25 cellular contexts compared by ENCODE assay signal in the genomic region with DNA sequence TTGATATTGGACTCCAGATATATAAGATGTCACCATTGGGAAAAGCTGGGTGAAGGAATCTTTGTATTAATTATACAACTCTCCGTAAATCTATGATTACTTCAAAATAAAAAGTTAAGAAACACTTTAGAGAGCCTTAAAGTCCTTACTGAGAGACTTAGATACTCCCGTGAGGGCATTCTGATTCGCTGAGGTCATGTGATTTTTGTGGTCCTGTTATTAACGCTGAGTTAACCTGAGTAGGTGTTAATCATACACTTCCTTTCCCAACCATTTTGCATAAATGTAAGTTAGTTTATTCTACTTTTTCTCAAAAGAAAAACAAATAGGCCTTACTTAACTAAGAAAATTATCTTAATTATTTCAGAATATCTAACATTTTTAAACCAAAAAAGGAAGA.
DNase-seq lines count a peak whose midpoint lies in the region; ATAC-seq and TF ChIP-seq lines count a peak whose summit lies in the region.
"Had no signal": no experiment of that assay in that cellular context is flagged by ENCODE, and none has a peak within 500 bp of the region (broad histone marks: within the 10 kb centered on the region; RNA-seq: fewer than 3 reads in every experiment).

No MANE protein-coding gene starts in this region.

- no peak for DNase-seq in activated CD4-positive, CD25-positive, alpha-beta regulatory T cell treated with anti-CD3 and anti-CD28 coated beads, Interleukin-2, amount 50 U/mL, for 72 hours
- peak; percentile 57 for DNase-seq in glomerular visceral epithelial cell (ENCODE audit: extremely low spot score)
- DNase-seq in breast epithelium (ENCODE audit: low spot score in 2 of 2) = no peak
- no peak for DNase-seq in colonic mucosa
- DNase-seq: BE2C, Calu3, DMS79 treated with DMSO at 0.1 percent for 48 hours, IMR-90, KG1, NCI-H1048, NCI-H1436, NCI-H187, NCI-H2081 treated with DMSO at 0.1 percent for 48 hours, NCI-H2171, NCI-H226, NCI-H510A, NCI-H69, OCI-M1, Peyer's patch, SHP77 treated with DMSO at 0.1 percent for 48 hours had no signal

- peak; percentile 92 for ATAC-seq in activated CD4-positive, CD25-positive, alpha-beta regulatory T cell treated with anti-CD3 and anti-CD28 coated beads, Interleukin-2, amount 50 U/mL, for 24 hours
- ATAC-seq in HG02870 (IDR thresholded peaks at IDR 0.05; ENCODE audit: unreplicated experiment) = no peak
- no peak for ATAC-seq in GM21423 (IDR thresholded peaks at IDR 0.05; ENCODE audit: unreplicated experiment)

- H3K9ac ChIP-seq in OCI-LY3 (ENCODE audit: low read length) (no peak overlapping the region), colonic mucosa (ENCODE audit: low read depth in 2 of 2, low read length in 2 of 2) (no peak overlapping the region)

- H3K9me3 ChIP-seq in OCI-LY3 (ENCODE audit: insufficient read depth, low read length) (no peaks in the 10 kb centered on the region), breast epithelium (no peaks in the 10 kb centered on the region), colonic mucosa (no peaks in the 10 kb centered on the region)
- H3K9me3 ChIP-seq: BE2C, Peyer's patch had no signal

- peak overlapping the region; percentile 41; the same call in 1 of the 2 replicates for H3K4me2 ChIP-seq in OCI-LY3 (ENCODE audit: low read length)

- intact Hi-C loops in breast epithelium (cut with DNase I; ENCODE audit: low total_unique reads) (no loop called here), colonic mucosa (cut with DNase I) (no loop called here)

- no peak overlapping the region for H3K4me3 ChIP-seq in OCI-LY3 (ENCODE audit: low read length)
- no peak overlapping the region for H3K4me3 ChIP-seq in breast epithelium
- no peak overlapping the region for H3K4me3 ChIP-seq in colonic mucosa
- H3K4me3 ChIP-seq: Peyer's patch had no signal

- TF ChIP-seq CTCF in OCI-LY3 (IDR thresholded peaks at IDR 0.05; ENCODE audit: low read depth, low read length) (no peak), breast epithelium (IDR thresholded peaks at IDR 0.05) (no peak), colonic mucosa (IDR thresholded peaks at IDR 0.05) (no peak)

- H3K4me1 ChIP-seq in OCI-LY3 (ENCODE audit: low read length) (peaks cover 4% of the 10 kb centered on the region; the same call in 1 of the 2 replicates), breast epithelium (no peaks in the 10 kb centered on the region), colonic mucosa (no peaks in the 10 kb centered on the region)
- H3K4me1 ChIP-seq: BE2C, Peyer's patch had no signal

- H2AFZ ChIP-seq in OCI-LY3 (ENCODE audit: low read depth, low read length) = no peak overlapping the region

- H3K27me3 ChIP-seq in OCI-LY3 (ENCODE audit: low read depth, low read length) = peaks cover 13% of the 10 kb centered on the region; the same call in 1 of the 2 replicates
- H3K27me3 ChIP-seq in breast epithelium = no peaks in the 10 kb centered on the region
- no peaks in the 10 kb centered on the region for H3K27me3 ChIP-seq in colonic mucosa
- H3K27me3 ChIP-seq: BE2C, Peyer's patch had no signal

- no peaks in the 10 kb centered on the region for H3K79me2 ChIP-seq in OCI-LY3 (ENCODE audit: low read length)

- no peak for TF ChIP-seq POLR2A in breast epithelium (IDR thresholded peaks at IDR 0.05)

- H4K20me1 ChIP-seq in OCI-LY3 (ENCODE audit: insufficient read depth, low read length) = no peaks in the 10 kb centered on the region

- no peaks in the 10 kb centered on the region for H3K36me3 ChIP-seq in OCI-LY3 (replicated peaks; ENCODE audit: low read depth, low read length)
- H3K36me3 ChIP-seq in breast epithelium = no peaks in the 10 kb centered on the region
- H3K36me3 ChIP-seq in colonic mucosa = no peaks in the 10 kb centered on the region

- H3K27ac ChIP-seq in OCI-LY3 (ENCODE audit: low read length) (no peak overlapping the region), breast epithelium (no peak overlapping the region), colonic mucosa (no peak overlapping the region)
- H3K27ac ChIP-seq: 22Rv1, Peyer's patch had no signal

Comparison
In these comparisons a context has a peak if more than half of its experiments do, and no peak if none do; other contexts are left out.
1. ATAC-seq: peak in activated CD4-positive, CD25-positive, alpha-beta regulatory T cell treated with anti-CD3 and anti-CD28 coated beads, Interleukin-2, amount 50 U/mL, for 24 hours (2 of 2); none in HG02870 (single experiment) and GM21423 (single experiment).